ENCODE assay signal across 2 cellular contexts in the genomic region with DNA sequence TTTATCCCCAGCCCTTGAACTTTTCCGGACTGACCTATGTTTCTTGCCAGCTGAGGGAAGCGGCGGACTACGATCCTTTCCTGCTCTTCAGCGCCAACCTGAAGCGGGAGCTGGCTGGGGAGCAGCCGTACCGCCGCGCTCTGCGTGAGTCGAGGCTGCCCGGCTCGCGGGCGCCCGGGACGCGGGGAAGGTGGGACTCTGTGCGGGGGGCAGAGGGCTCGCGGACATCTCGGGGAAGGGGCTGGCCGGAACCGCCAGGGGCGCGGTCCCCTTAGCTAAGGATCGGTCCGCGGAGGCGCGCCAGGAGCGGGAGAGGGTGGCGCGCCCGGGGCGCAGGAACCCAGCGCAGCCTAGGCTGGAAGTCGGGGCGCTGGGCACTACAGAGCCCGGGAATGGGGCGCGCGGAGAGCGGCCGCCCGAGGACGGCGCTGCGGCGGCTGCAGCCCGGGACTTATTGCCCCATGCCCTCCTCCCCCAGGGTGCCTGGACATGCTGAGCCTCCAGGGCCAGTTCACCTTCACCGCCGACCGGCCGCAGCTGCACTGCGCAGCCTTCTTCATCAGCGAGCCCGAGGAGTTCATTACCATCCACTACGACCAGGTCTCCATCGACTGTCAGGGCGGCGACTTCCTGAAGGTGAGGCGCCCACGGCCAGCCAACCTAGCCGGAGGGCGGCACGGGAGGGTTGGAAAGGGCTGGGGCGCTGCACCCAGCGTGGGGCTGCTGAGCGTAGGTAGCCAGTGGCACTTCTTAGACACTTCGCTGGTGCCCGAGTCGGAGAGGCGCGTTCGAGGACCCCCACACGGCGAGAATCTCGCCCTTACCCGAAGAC.
TF ChIP-seq lines count a peak whose summit lies in the region.

No MANE protein-coding gene starts in this region.

TF ChIP-seq in IMR-90, 13 proteins besides CTCF, POLR2A, EP300 and RAD21:
- no peak for TF ChIP-seq FOS (IDR thresholded peaks at IDR 0.05; ENCODE audit: low read depth, low read length)
- TF ChIP-seq, protein P1, sequence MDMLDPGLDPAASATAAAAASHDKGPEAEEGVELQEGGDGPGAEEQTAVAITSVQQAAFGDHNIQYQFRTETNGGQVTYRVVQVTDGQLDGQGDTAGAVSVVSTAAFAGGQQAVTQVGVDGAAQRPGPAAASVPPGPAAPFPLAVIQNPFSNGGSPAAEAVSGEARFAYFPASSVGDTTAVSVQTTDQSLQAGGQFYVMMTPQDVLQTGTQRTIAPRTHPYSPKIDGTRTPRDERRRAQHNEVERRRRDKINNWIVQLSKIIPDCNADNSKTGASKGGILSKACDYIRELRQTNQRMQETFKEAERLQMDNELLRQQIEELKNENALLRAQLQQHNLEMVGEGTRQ (IDR thresholded peaks at IDR 0.05; ENCODE audit: low read depth, low read length) = no peak

TF ChIP-seq in K562, 482 proteins besides CTCF, POLR2A, EP300 and RAD21:
- TF ChIP-seq, protein P2, sequence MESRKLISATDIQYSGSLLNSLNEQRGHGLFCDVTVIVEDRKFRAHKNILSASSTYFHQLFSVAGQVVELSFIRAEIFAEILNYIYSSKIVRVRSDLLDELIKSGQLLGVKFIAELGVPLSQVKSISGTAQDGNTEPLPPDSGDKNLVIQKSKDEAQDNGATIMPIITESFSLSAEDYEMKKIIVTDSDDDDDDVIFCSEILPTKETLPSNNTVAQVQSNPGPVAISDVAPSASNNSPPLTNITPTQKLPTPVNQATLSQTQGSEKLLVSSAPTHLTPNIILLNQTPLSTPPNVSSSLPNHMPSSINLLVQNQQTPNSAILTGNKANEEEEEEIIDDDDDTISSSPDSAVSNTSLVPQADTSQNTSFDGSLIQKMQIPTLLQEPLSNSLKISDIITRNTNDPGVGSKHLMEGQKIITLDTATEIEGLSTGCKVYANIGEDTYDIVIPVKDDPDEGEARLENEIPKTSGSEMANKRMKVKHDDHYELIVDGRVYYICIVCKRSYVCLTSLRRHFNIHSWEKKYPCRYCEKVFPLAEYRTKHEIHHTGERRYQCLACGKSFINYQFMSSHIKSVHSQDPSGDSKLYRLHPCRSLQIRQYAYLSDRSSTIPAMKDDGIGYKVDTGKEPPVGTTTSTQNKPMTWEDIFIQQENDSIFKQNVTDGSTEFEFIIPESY (CRISPR knock-in tag; IDR thresholded peaks at IDR 0.05) = 0 out of 2 replicates have a peak, but pooled peaks have one; percentile 20
- no peak for TF ChIP-seq TRIM28 (IDR thresholded peaks at IDR 0.05)
